In genomic region chr11:94545641-94546470, GRCh38 we compare ENCODE assay signal across 7 cellular contexts. TPM values are rescaled to one million over a fixed set of nuclear protein-coding genes. Genes with fewer than 3 reads are reported as not detected.
DNase-seq lines count a peak whose midpoint lies in the region; ATAC-seq and TF ChIP-seq lines count a peak whose summit lies in the region.
"Had no signal": no experiment of that assay in that cellular context is flagged by ENCODE, and none has a peak within 500 bp of the region (broad histone marks: within the 10 kb centered on the region; RNA-seq: fewer than 3 reads in every experiment).

No MANE protein-coding gene starts in this region.

- no peaks in the 10 kb centered on the region for H3K27me3 Mint-ChIP-seq in activated CD4-positive, alpha-beta T cell treated with anti-CD3 and anti-CD28 coated beads for 36 hours

- H3K36me3 ChIP-seq in esophagus muscularis mucosa (no peaks in the 10 kb centered on the region), suprapubic skin (no peaks in the 10 kb centered on the region)

- H3K9me3 Mint-ChIP-seq in activated CD4-positive, alpha-beta T cell treated with anti-CD3 and anti-CD28 coated beads for 36 hours (ENCODE audit: low read depth), result no peaks in the 10 kb centered on the region

- peak overlapping the region; percentile 68 for H3K4me3 Mint-ChIP-seq in activated CD4-positive, alpha-beta T cell treated with anti-CD3 and anti-CD28 coated beads for 36 hours

- H3K27ac ChIP-seq in esophagus muscularis mucosa (replicated peaks in 1 of 4), result peak overlapping the region in 2 of 4 donors; percentile 98 to 99
- H3K27ac ChIP-seq in suprapubic skin, result peak overlapping the region; percentile 98

- H3K4me3 ChIP-seq in esophagus muscularis mucosa, result peak overlapping the region; percentile 78 to 82 (median 80)
- peak overlapping the region; percentile 67 for H3K4me3 ChIP-seq in suprapubic skin

- no peaks in the 10 kb centered on the region for H3K9me3 ChIP-seq in esophagus muscularis mucosa
- no peaks in the 10 kb centered on the region for H3K9me3 ChIP-seq in suprapubic skin

- intact Hi-C loops in activated CD4-positive, alpha-beta T cell treated with anti-CD3 and anti-CD28 coated beads for 36 hours (cut with DNase I, micrococcal nuclease), result loop anchor here in 1 of 2 experiments (2.0 kb wide), 1 partner anchor 417 kb away; the partner anchor contains the start of gene PANX1
- intact Hi-C loops in esophagus muscularis mucosa (cut with DNase I), result no loop called here

- whole genome bisulfite sequencing in esophagus muscularis mucosa, result 78% methylated on average over 19 of the region's 19 CpGs
- 34% methylated on average over 19 of the region's 19 CpGs for WGBS in suprapubic skin

- H3K27me3 ChIP-seq in esophagus muscularis mucosa, result no peaks in the 10 kb centered on the region
- H3K27me3 ChIP-seq in suprapubic skin, result no peaks in the 10 kb centered on the region

- no peak for TF ChIP-seq POLR2A in esophagus muscularis mucosa (IDR thresholded peaks at IDR 0.05; ENCODE audit: low read depth)
- no peak for TF ChIP-seq POLR2A in suprapubic skin (IDR thresholded peaks at IDR 0.05)

- TF ChIP-seq CTCF in esophagus muscularis mucosa (IDR thresholded peaks at IDR 0.05) (no peak), suprapubic skin (IDR thresholded peaks at IDR 0.05) (no peak)

- H3K27ac Mint-ChIP-seq in activated CD4-positive, alpha-beta T cell treated with anti-CD3 and anti-CD28 coated beads for 36 hours, result peak overlapping the region; percentile 47

- peaks cover 52% of the 10 kb centered on the region for H3K4me1 Mint-ChIP-seq in activated CD4-positive, alpha-beta T cell treated with anti-CD3 and anti-CD28 coated beads for 36 hours

- DNase-seq in activated CD4-positive, alpha-beta T cell treated with anti-CD3 and anti-CD28 coated beads for 36 hours, result no peak
- no peak for DNase-seq in activated CD4-positive, alpha-beta T cell treated with anti-CD3 and anti-CD28 coated beads for 48 hours
- no peak for DNase-seq in esophagus muscularis mucosa (ENCODE audit: extremely low spot score)
- DNase-seq in suprapubic skin (ENCODE audit: low spot score in 2 of 2), result no peak
- no peak for DNase-seq in A172 (ENCODE audit: low spot score)
- DNase-seq in COLO668 (lab: John Stamatoyannopoulos, UW; ENCODE audit: unreplicated experiment), result no peak
- DNase-seq: NCI-H1092 treated with DMSO at 0.1 percent for 48 hours had no signal

- ATAC-seq in activated CD4-positive, alpha-beta T cell treated with anti-CD3 and anti-CD28 coated beads for 36 hours, result no peak

- peaks cover 15% of the 10 kb centered on the region for H3K36me3 Mint-ChIP-seq in activated CD4-positive, alpha-beta T cell treated with anti-CD3 and anti-CD28 coated beads for 36 hours (ENCODE audit: low read depth)

- TF ChIP-seq EP300 in esophagus muscularis mucosa (IDR thresholded peaks at IDR 0.05) (no peak), suprapubic skin (IDR thresholded peaks at IDR 0.05) (no peak)

- H3K4me1 ChIP-seq in esophagus muscularis mucosa (peaks cover 15 to 70% (median 61%) of the 10 kb centered on the region in 4 donors), suprapubic skin (peaks cover 62% of the 10 kb centered on the region)

- CTCF ChIA-PET in activated CD4-positive, alpha-beta T cell treated with anti-CD3 and anti-CD28 coated beads for 36 hours (lab: Charles Lee), result interaction anchor here (0.7 kb wide), 1 partner anchor 892 kb away, joined by 3 read pairs; no protein-coding TSS in a partner anchor

- POLR2A ChIA-PET in activated CD4-positive, alpha-beta T cell treated with anti-CD3 and anti-CD28 coated beads for 36 hours (lab: Charles Lee), result interaction anchor here (1.0 kb wide), 1 partner anchor 9 kb away, joined by 3 read pairs; no protein-coding TSS in a partner anchor

RNA-seq across cellular contexts. Expression of gene FUT4, which starts 2.1 kb away (rescaled TPM):
- total RNA-seq in activated CD4-positive, alpha-beta T cell treated with anti-CD3 and anti-CD28 coated beads for 36 hours, result 1 to 10 TPM; 4.4 to 4.9 TPM
- total RNA-seq in esophagus muscularis mucosa, result 1 to 10 TPM; 5.5 to 8.8 (median 7.2) TPM
- total RNA-seq in suprapubic skin, result 1 to 10 TPM; 1.6 to 3.5 (median 2.8) TPM
- 1.00 and 1.2 TPM in 2 replicates for total RNA-seq in A172 (2014; rRNA removed; shearing (Covaris generic))

RNA-seq across cellular contexts. Expression of gene PIWIL4, which starts 21.3 kb away (rescaled TPM):
- under 1 TPM; 0.37 to 0.48 TPM for total RNA-seq in activated CD4-positive, alpha-beta T cell treated with anti-CD3 and anti-CD28 coated beads for 36 hours
- total RNA-seq in esophagus muscularis mucosa (1 to 10 TPM; 3.2 to 4.5 (median 4.1) TPM), suprapubic skin (1 to 10 TPM in 3 of 4 donors, under 1 TPM in 1; 0.91 to 2.5 (median 1.8) TPM)
- total RNA-seq in A172 (2014; rRNA removed; shearing (Covaris generic)), result 0.24 and 3.2 TPM in 2 replicates

RNA-seq across cellular contexts. Expression of gene C11orf97, which starts 33.6 kb away (rescaled TPM):
- total RNA-seq in activated CD4-positive, alpha-beta T cell treated with anti-CD3 and anti-CD28 coated beads for 36 hours, result not detected
- total RNA-seq in esophagus muscularis mucosa (not detected), suprapubic skin (not detected)
- not detected in 2 replicates for total RNA-seq in A172 (2014; rRNA removed; shearing (Covaris generic))

RNA-seq across cellular contexts. Expression of gene ANKRD49, which starts 52.1 kb away (rescaled TPM):
- 10 to 100 TPM; 20.8 to 22.4 TPM for total RNA-seq in activated CD4-positive, alpha-beta T cell treated with anti-CD3 and anti-CD28 coated beads for 36 hours
- total RNA-seq in esophagus muscularis mucosa (10 to 100 TPM; 16.2 to 20.8 (median 18.0) TPM), suprapubic skin (10 to 100 TPM in 3 of 4 donors, 1 to 10 TPM in 1; 5.0 to 23.4 (median 18.2) TPM)
- 13.2 and 22.7 TPM in 2 replicates for total RNA-seq in A172 (2014; rRNA removed; shearing (Covaris generic))

RNA-seq across cellular contexts. Expression of gene MRE11, which starts 52.2 kb away (rescaled TPM):
- 10 to 100 TPM; 36.8 to 51.3 TPM for total RNA-seq in activated CD4-positive, alpha-beta T cell treated with anti-CD3 and anti-CD28 coated beads for 36 hours
- total RNA-seq in esophagus muscularis mucosa (10 to 100 TPM in 3 of 4 donors, 1 to 10 TPM in 1; 9.9 to 12.9 (median 11.2) TPM), suprapubic skin (10 to 100 TPM; 12.2 to 45.2 (median 18.4) TPM)
- 12.6 and 27.0 TPM in 2 replicates for total RNA-seq in A172 (2014; rRNA removed; shearing (Covaris generic))
